Comparison of ENCODE assay signal across 7 cellular contexts in the genomic region with DNA sequence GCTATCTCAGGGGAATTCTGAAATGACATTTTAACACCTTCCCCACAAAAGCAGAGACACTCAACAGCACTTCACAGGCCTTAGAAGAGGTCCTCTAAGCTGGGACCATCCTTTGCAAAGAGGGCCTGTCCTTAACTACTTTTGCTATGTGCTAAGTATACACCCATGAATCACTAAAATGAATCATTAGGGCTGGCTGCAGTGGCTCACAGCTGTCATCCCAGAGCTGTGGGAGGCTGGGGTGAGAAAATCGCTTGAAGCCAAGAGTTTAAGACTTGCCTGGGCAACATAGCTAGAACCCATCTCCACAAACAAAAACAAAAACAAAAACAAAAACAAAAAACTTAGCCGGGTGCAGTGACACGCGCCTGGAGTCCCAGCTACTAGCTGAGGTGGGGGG. TPM values are rescaled to one million over a fixed set of nuclear protein-coding genes. Genes with fewer than 3 reads are reported as not detected.
DNase-seq lines count a peak whose midpoint lies in the region; ATAC-seq and TF ChIP-seq lines count a peak whose summit lies in the region.

No MANE protein-coding gene starts in this region.

- peak; percentile 71 for ATAC-seq in omental fat pad (ENCODE audit: low FRiP score)

- H3K4me3 ChIP-seq in brain microvascular endothelial cell (ENCODE audit: low read depth, low read length) = no peak overlapping the region

- H3K27ac ChIP-seq in brain microvascular endothelial cell = peak overlapping the region; percentile 27

- DNase-seq in GM03348 (ENCODE audit: low spot score) (peak; percentile 71), NCI-H128 (lab: John Stamatoyannopoulos, UW; ENCODE audit: unreplicated experiment) (peak; percentile 17), brain microvascular endothelial cell (peak; percentile 84), omental fat pad (ENCODE audit: low spot score) (no peak), DMS153 (lab: John Stamatoyannopoulos, UW) (no peak), NCI-H82 treated with DMSO at 0.1 percent for 48 hours (lab: John Stamatoyannopoulos, UW; ENCODE audit: unreplicated experiment) (no peak), KG1 (lab: John Stamatoyannopoulos, UW) (no peak)

- H3K27me3 ChIP-seq in brain microvascular endothelial cell (replicated peaks) = no peaks in the 10 kb centered on the region

- peaks cover 12% of the 10 kb centered on the region for H3K36me3 ChIP-seq in brain microvascular endothelial cell (replicated peaks)

- TF ChIP-seq CTCF in brain microvascular endothelial cell (IDR thresholded peaks at IDR 0.05; ENCODE audit: low read depth, low read length, missing control alignments) (no peak), omental fat pad (IDR thresholded peaks at IDR 0.05) (no peak)

- in situ Hi-C loops in brain microvascular endothelial cell (cut with HindIII; ENCODE audit: low pct_ligation_motif_present, low sequenced_read_pairs) = no loop called here

RNA-seq across cellular contexts. Expression of a gene that starts 53.9 kb away (rescaled TPM):
- total RNA-seq in omental fat pad = 10 to 100 TPM in 3 of 4 donors, 1 to 10 TPM in 1; 8.3 to 39.3 (median 27.2) TPM

Comparison
In these comparisons a context has a peak if more than half of its experiments do, and no peak if none do; other contexts are left out.
1. DNase-seq: peak in GM03348 (single experiment), NCI-H128 (single experiment) and brain microvascular endothelial cell (single experiment); none in omental fat pad (single experiment), DMS153 (single experiment), NCI-H82 treated with DMSO at 0.1 percent for 48 hours (single experiment) and KG1 (single experiment).